ENCODE assay signal across 8 cellular contexts in the genomic region with DNA sequence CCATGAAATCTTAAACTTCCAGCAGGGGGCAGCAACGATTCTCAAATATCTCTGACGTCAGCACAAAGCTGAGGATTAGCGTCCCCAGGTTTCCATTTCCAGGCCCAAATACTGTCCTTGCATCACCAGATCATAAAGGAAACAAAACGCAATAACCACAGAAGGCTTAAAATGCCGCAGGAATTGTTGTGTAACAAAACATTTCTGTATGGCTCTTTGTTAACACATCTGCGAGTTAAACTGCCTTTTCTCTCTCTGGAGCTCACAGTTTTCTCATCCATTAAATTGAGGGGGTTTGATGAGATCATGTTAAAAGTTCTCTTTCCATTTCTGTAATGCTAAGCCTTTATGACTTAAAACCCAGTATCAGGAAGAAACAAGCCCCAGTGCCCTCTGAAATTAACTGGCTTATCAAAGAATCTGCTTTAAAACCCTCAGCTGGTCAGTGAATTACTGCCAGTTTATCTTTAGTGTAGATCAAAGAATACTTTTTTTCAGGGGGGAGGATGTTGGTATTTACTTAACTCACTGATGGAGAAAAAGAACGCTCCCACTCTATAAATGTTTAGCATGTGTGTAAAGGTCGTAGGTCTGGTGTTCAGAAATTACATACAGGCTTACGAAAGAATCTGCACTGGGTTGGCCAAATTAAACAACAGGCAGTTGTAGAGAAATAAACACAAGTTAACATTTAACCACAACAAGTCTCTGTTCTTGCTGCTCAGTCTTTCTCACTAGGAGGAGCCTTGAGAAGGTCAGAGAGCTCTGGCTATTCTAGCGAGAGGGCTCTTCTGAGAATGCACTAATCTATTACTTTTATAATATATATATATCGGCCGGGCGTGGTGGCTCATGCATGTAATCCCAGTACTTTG. TPM values are rescaled to one million over a fixed set of nuclear protein-coding genes. Genes with fewer than 3 reads are reported as not detected.
DNase-seq lines count a peak whose midpoint lies in the region; ATAC-seq, FAIRE-seq and TF ChIP-seq lines count a peak whose summit lies in the region.

No MANE protein-coding gene starts in this region.

- no peak overlapping the region for H3K4me3 Mint-ChIP-seq in T-cell

- CTCF ChIA-PET in T-cell (lab: Charles Lee), result interaction anchor here (0.6 to 2.6 kb wide), 21 partner anchors 9 to 358 kb away, joined by 3 to 16 read pairs (median 3); partner anchors contain the start of genes NOB1 (in 1 of the 2) and TERF2 (in 1 of the 2)

- TF ChIP-seq CTCF in 22Rv1 (IDR thresholded peaks at IDR 0.05), result peak; percentile 77

- no peak overlapping the region for H3K27ac Mint-ChIP-seq in T-cell

- H3K27ac ChIP-seq in 22Rv1 (peak overlapping the region; percentile 96), aorta (ENCODE audit: low read depth in 1 of 2, low read length in 2 of 2) (peak overlapping the region in 1 of 2 donors; percentile 79)

- no peaks in the 10 kb centered on the region for H3K9me3 ChIP-seq in aorta (ENCODE audit: control insufficient read depth, low read length)

- DNase-seq in GM18507 (ENCODE audit: extremely low spot score, insufficient read length, low read depth) (no peak), NCI-H128 (lab: John Stamatoyannopoulos, UW; ENCODE audit: unreplicated experiment) (peak; percentile 50), T-cell (peak; percentile 24 to 70 (median 56)), amniotic epithelial cell (ENCODE audit: low read depth) (peak; percentile 99), left ventricle myocardium superior (no peak), renal cortical epithelial cell (ENCODE audit: low read depth) (peak; percentile 100), aorta (peak in 1 of 2 donors; percentile 70)

- no peaks in the 10 kb centered on the region for H3K36me3 Mint-ChIP-seq in T-cell

- intact Hi-C loops in left ventricle myocardium superior (cut with micrococcal nuclease) (loop anchor here (10.0 kb wide), 1 partner anchor 168 kb away; the partner anchor contains the start of gene NFAT5), aorta (cut with DNase I) (loop anchor here in 1 of 2 donors (2.0 to 10.0 kb wide), 3 partner anchors 88 to 358 kb away; partner anchors contain the start of genes NFAT5 and NOB1)

- no peaks in the 10 kb centered on the region for H3K27me3 ChIP-seq in aorta (ENCODE audit: control insufficient read depth in 1 of 2, insufficient read depth in 2 of 2, low read length in 1 of 2)

- FAIRE-seq in GM18507 (lab: Jason Lieb, UNC), result peak; percentile 78

- no peaks in the 10 kb centered on the region for H3K9me3 Mint-ChIP-seq in T-cell

- H3K4me3 ChIP-seq in aorta (ENCODE audit: low read length in 2 of 2), result no peak overlapping the region

- H3K4me1 Mint-ChIP-seq in T-cell, result peaks cover 0 to 6% (median 5%) of the 10 kb centered on the region in 3 donors

- no peaks in the 10 kb centered on the region for H3K36me3 ChIP-seq in aorta (ENCODE audit: control insufficient read depth in 1 of 2, insufficient read depth in 2 of 2, low read length in 1 of 2)

- no peaks in the 10 kb centered on the region for H3K4me1 ChIP-seq in aorta (ENCODE audit: control insufficient read depth in 1 of 2, insufficient read depth in 2 of 2, low read length in 2 of 2)

- WGBS in aorta, 2 donors, result 24 to 25% methylated on average over 13 of the region's 13 CpGs

- peak; percentile 58 to 78 (median 68) for ATAC-seq in T-cell (replicated peaks in 1 of 4)
- ATAC-seq in left ventricle myocardium superior, result peak; percentile 46
- peak; percentile 88 for ATAC-seq in aorta (ENCODE audit: low FRiP score)

- POLR2A ChIA-PET in T-cell (lab: Charles Lee), result interaction anchor here in 1 of 2 donors (0.5 to 0.7 kb wide), 2 partner anchors 55 to 269 kb away, joined by 3 read pairs; no protein-coding TSS in a partner anchor

- H3K27me3 Mint-ChIP-seq in T-cell, result no peaks in the 10 kb centered on the region

RNA-seq across cellular contexts. Expression of gene TERF2, which starts 10.6 kb away (rescaled TPM):
- total RNA-seq in T-cell (10 to 100 TPM; 36.6 to 51.0 (median 47.3) TPM), left ventricle myocardium superior (26.8 TPM), renal cortical epithelial cell (5.6 and 16.7 TPM in 2 replicates), aorta (10 to 100 TPM; 26.3 to 40.4 TPM)
- 10 to 100 TPM in 1 of 2 donors, 1 to 10 TPM in 1; 7.1 to 13.5 TPM for polyA plus RNA-seq in aorta

RNA-seq across cellular contexts. Expression of gene CYB5B, which starts 28.0 kb away (rescaled TPM):
- total RNA-seq in T-cell (10 to 100 TPM; 42.9 to 62.0 (median 54.4) TPM), left ventricle myocardium superior (59.8 TPM), renal cortical epithelial cell (91.3 and 107 TPM in 2 replicates), aorta (10 to 100 TPM; 45.8 to 55.0 TPM)
- 10 to 100 TPM; 41.5 to 75.0 TPM for polyA plus RNA-seq in aorta

RNA-seq across cellular contexts. Expression of gene TMED6, which starts 44.8 kb away (rescaled TPM):
- total RNA-seq in T-cell (1 to 10 TPM; 2.6 to 4.6 (median 3.0) TPM), left ventricle myocardium superior (not detected), renal cortical epithelial cell (0.87 TPM in 1 of 2 replicates, not detected in the other), aorta (1 to 10 TPM in 1 of 2 donors, under 1 TPM in 1; 0.84 to 1.1 TPM)
- not detected for polyA plus RNA-seq in aorta

RNA-seq across cellular contexts. Expression of gene NIP7, which starts 56.9 kb away (rescaled TPM):
- 10 to 100 TPM; 23.7 to 32.9 (median 29.6) TPM for total RNA-seq in T-cell
- 8.0 TPM for total RNA-seq in left ventricle myocardium superior
- total RNA-seq in renal cortical epithelial cell, result 21.7 and 33.2 TPM in 2 replicates
- total RNA-seq in aorta, result 10 to 100 TPM; 11.5 to 21.3 TPM
- 10 to 100 TPM in 1 of 2 donors, 1 to 10 TPM in 1; 7.1 to 14.5 TPM for polyA plus RNA-seq in aorta

RNA-seq across cellular contexts. Expression of gene COG8, which starts 57.1 kb away (rescaled TPM):
- 10 to 100 TPM; 31.2 to 70.4 (median 59.8) TPM for total RNA-seq in T-cell
- 25.9 TPM for total RNA-seq in left ventricle myocardium superior
- total RNA-seq in renal cortical epithelial cell, result 35.3 and 56.6 TPM in 2 replicates
- 10 to 100 TPM; 21.5 to 29.4 TPM for total RNA-seq in aorta
- polyA plus RNA-seq in aorta, result 10 to 100 TPM in 1 of 2 donors, 1 to 10 TPM in 1; 5.3 to 16.5 TPM

Comparison
In these comparisons a context has a peak if more than half of its experiments do, and no peak if none do; other contexts are left out.
1. DNase-seq: peak in NCI-H128 (single experiment), T-cell (34 of 34), amniotic epithelial cell (single experiment) and renal cortical epithelial cell (single experiment); none in GM18507 (single experiment) and left ventricle myocardium superior (single experiment).
2. Peak in every context shown above with its lines, with median percentiles within 50 percentile points of each other: ATAC-seq.